7 cellular contexts compared by ENCODE assay signal in the genomic region with DNA sequence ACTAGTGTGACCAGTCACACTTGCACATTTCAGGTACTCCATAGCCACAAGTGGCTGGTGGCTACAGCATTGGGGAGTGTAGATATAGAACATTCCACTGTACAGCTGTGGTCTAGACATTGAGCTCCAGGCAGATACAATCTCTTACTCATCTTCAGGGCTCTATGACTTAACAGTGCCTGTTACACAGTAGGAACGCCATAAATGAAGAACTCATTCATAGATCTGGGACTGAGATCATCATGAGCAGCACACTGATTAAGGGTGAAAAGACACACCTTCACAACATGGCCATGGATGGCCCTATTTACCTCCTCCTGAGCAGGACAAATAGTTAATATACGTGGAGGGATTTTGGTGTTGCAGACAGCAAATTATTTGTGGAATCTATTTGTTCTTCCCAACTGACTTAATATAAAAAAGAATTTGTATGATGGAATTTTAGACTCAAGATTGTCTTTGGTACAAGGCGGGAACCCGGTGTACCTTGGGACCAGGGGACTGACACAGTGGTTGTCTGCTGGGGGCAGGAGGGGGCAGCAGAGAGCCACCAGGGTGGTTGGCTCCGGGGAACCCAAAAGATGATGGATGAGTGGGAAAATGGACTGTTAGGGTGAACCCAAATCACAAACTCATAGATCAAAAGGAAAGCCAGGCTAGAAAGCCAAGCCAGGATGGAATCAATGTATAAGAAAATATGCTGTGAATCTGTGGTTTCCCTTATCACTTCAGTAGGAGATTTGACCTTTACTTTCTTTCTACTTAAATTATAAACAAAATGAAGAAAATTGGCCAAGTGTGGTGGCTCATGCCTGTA. TPM values are rescaled to one million over a fixed set of nuclear protein-coding genes. Genes with fewer than 3 reads are reported as not detected.
DNase-seq lines count a peak whose midpoint lies in the region; ATAC-seq and TF ChIP-seq lines count a peak whose summit lies in the region.

No MANE protein-coding gene starts in this region.

- H3K9me3 Mint-ChIP-seq in activated naive CD4-positive, alpha-beta T cell treated with anti-CD3 and anti-CD28 coated beads for 36 hours = peaks cover 5% of the 10 kb centered on the region

- CTCF ChIA-PET in activated naive CD4-positive, alpha-beta T cell treated with anti-CD3 and anti-CD28 coated beads for 36 hours (lab: Charles Lee) = interaction anchor here (0.7 to 2.1 kb wide), 10 partner anchors 13 to 590 kb away, joined by 3 to 20 read pairs (median 5); no protein-coding TSS in a partner anchor

- H3K27me3 Mint-ChIP-seq in activated naive CD4-positive, alpha-beta T cell treated with anti-CD3 and anti-CD28 coated beads for 36 hours (ENCODE audit: low read depth) = no peaks in the 10 kb centered on the region

- intact Hi-C loops in activated naive CD4-positive, alpha-beta T cell treated with anti-CD3 and anti-CD28 coated beads for 36 hours (cut with micrococcal nuclease) = loop anchor here (1.0 to 5.0 kb wide), 7 partner anchors 65 to 590 kb away; partner anchors contain the start of gene KLHDC10
- intact Hi-C loops in Right ventricle myocardium superior (cut with DNase I) (loop anchor here (5.0 kb wide), 1 partner anchor 480 kb away; no protein-coding TSS in a partner anchor), sciatic nerve (cut with DNase I) (no loop called here)

- H3K4me3 Mint-ChIP-seq in activated naive CD4-positive, alpha-beta T cell treated with anti-CD3 and anti-CD28 coated beads for 36 hours = no peak overlapping the region

- H3K27ac Mint-ChIP-seq in activated naive CD4-positive, alpha-beta T cell treated with anti-CD3 and anti-CD28 coated beads for 36 hours = no peak overlapping the region

- H3K36me3 Mint-ChIP-seq in activated naive CD4-positive, alpha-beta T cell treated with anti-CD3 and anti-CD28 coated beads for 36 hours (ENCODE audit: low read depth) = no peaks in the 10 kb centered on the region

- DNase-seq in GM10266 (ENCODE audit: extremely low spot score) = peak; percentile 62
- DNase-seq in HT1080 (ENCODE audit: low read depth) = peak; percentile 65
- peak; percentile 18 for DNase-seq in SHP77 treated with DMSO at 0.1 percent for 48 hours (lab: John Stamatoyannopoulos, UW)
- peak; percentile 76 for DNase-seq in activated naive CD4-positive, alpha-beta T cell treated with anti-CD3 and anti-CD28 coated beads for 36 hours
- peak; percentile 65 for DNase-seq in Right ventricle myocardium superior
- peak; percentile 75 for DNase-seq in sciatic nerve (ENCODE audit: low spot score)

- ATAC-seq in Right ventricle myocardium superior (ENCODE audit: poor library complexity) (peak; percentile 75), sciatic nerve (peak; percentile 87), HG03045 (IDR thresholded peaks at IDR 0.05; ENCODE audit: unreplicated experiment) (no peak)

- peaks cover 9% of the 10 kb centered on the region for H3K4me1 Mint-ChIP-seq in activated naive CD4-positive, alpha-beta T cell treated with anti-CD3 and anti-CD28 coated beads for 36 hours (ENCODE audit: low read depth)

- peak; percentile 87 for TF ChIP-seq CTCF in GM10266 (IDR thresholded peaks at IDR 0.05; ENCODE audit: control insufficient read depth, insufficient read depth, low read depth, missing control alignments)

RNA-seq across cellular contexts. Expression of gene CPA2, which starts 24.3 kb away (rescaled TPM):
- total RNA-seq in HT1080 (2014; rRNA removed; shearing (Covaris generic)) = not detected in 2 replicates
- not detected in 2 replicates for polyA plus RNA-seq in HT1080 (2015; cell fraction: cytosol; rRNA removed)
- polyA plus RNA-seq in HT1080 (2015; cell fraction: nucleus; rRNA removed) = not detected in 2 replicates
- total RNA-seq in activated naive CD4-positive, alpha-beta T cell treated with anti-CD3 and anti-CD28 coated beads for 36 hours = not detected
- total RNA-seq in Right ventricle myocardium superior = not detected
- total RNA-seq in sciatic nerve = 1.2 TPM

RNA-seq across cellular contexts. Expression of gene SSMEM1, which starts 34.7 kb away (rescaled TPM):
- total RNA-seq in HT1080 (2014; rRNA removed; shearing (Covaris generic)) = not detected in 2 replicates
- polyA plus RNA-seq in HT1080 (2015; cell fraction: cytosol; rRNA removed) = 0.08 and 0.11 TPM in 2 replicates
- polyA plus RNA-seq in HT1080 (2015; cell fraction: nucleus; rRNA removed) = not detected in 2 replicates
- not detected for total RNA-seq in activated naive CD4-positive, alpha-beta T cell treated with anti-CD3 and anti-CD28 coated beads for 36 hours
- not detected for total RNA-seq in Right ventricle myocardium superior
- not detected for total RNA-seq in sciatic nerve

RNA-seq across cellular contexts. Expression of gene TMEM209, which starts 37.2 kb away (rescaled TPM):
- 16.6 and 18.2 TPM in 2 replicates for total RNA-seq in HT1080 (2014; rRNA removed; shearing (Covaris generic))
- 20.3 and 26.6 TPM in 2 replicates for polyA plus RNA-seq in HT1080 (2015; cell fraction: cytosol; rRNA removed)
- 51.1 and 51.6 TPM in 2 replicates for polyA plus RNA-seq in HT1080 (2015; cell fraction: nucleus; rRNA removed)
- total RNA-seq in activated naive CD4-positive, alpha-beta T cell treated with anti-CD3 and anti-CD28 coated beads for 36 hours = 10 to 100 TPM; 36.0 to 37.3 TPM
- total RNA-seq in Right ventricle myocardium superior (6.2 TPM), sciatic nerve (23.9 TPM)

RNA-seq across cellular contexts. Expression of gene CPA4, which starts 50.6 kb away (rescaled TPM):
- total RNA-seq in HT1080 (2014; rRNA removed; shearing (Covaris generic)) = 25.9 and 29.9 TPM in 2 replicates
- 89.9 and 112 TPM in 2 replicates for polyA plus RNA-seq in HT1080 (2015; cell fraction: cytosol; rRNA removed)
- 303 and 338 TPM in 2 replicates for polyA plus RNA-seq in HT1080 (2015; cell fraction: nucleus; rRNA removed)
- total RNA-seq in activated naive CD4-positive, alpha-beta T cell treated with anti-CD3 and anti-CD28 coated beads for 36 hours = not detected
- total RNA-seq in Right ventricle myocardium superior (not detected), sciatic nerve (2.3 TPM)

Comparison
In these comparisons a context has a peak if more than half of its experiments do, and no peak if none do; other contexts are left out.
1. DNase-seq: peak in every context shown above with its lines; median percentile 76 in activated naive CD4-positive, alpha-beta T cell treated with anti-CD3 and anti-CD28 coated beads for 36 hours; 75 in sciatic nerve; 65 in HT1080; 65 in Right ventricle myocardium superior; 62 in GM10266; 18 in SHP77 treated with DMSO at 0.1 percent for 48 hours.